Comparison of ENCODE assay signal across 1 cellular context in the genomic region with DNA sequence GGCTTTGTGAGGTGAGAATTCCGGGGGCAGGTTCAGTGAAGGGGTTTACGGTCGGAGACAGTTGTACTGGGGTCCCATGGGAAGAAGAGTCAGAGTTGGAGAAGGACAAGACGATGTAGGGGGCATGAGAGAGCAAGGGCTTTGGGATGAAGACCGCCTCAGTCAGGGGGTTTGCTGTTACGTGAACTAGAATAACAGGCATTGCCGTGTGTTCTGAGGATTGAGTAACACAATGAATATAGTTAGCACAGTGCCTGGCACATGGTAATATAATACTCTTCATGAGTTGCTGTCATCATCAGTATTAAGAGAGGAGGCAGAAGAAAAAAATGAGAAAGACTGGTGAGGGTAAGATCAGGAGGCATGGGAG.
TF ChIP-seq lines count a peak whose summit lies in the region.

No MANE protein-coding gene starts in this region.

TF ChIP-seq in GM23338, 12 proteins besides CTCF, POLR2A, EP300 and RAD21:
- TF ChIP-seq, protein P1, sequence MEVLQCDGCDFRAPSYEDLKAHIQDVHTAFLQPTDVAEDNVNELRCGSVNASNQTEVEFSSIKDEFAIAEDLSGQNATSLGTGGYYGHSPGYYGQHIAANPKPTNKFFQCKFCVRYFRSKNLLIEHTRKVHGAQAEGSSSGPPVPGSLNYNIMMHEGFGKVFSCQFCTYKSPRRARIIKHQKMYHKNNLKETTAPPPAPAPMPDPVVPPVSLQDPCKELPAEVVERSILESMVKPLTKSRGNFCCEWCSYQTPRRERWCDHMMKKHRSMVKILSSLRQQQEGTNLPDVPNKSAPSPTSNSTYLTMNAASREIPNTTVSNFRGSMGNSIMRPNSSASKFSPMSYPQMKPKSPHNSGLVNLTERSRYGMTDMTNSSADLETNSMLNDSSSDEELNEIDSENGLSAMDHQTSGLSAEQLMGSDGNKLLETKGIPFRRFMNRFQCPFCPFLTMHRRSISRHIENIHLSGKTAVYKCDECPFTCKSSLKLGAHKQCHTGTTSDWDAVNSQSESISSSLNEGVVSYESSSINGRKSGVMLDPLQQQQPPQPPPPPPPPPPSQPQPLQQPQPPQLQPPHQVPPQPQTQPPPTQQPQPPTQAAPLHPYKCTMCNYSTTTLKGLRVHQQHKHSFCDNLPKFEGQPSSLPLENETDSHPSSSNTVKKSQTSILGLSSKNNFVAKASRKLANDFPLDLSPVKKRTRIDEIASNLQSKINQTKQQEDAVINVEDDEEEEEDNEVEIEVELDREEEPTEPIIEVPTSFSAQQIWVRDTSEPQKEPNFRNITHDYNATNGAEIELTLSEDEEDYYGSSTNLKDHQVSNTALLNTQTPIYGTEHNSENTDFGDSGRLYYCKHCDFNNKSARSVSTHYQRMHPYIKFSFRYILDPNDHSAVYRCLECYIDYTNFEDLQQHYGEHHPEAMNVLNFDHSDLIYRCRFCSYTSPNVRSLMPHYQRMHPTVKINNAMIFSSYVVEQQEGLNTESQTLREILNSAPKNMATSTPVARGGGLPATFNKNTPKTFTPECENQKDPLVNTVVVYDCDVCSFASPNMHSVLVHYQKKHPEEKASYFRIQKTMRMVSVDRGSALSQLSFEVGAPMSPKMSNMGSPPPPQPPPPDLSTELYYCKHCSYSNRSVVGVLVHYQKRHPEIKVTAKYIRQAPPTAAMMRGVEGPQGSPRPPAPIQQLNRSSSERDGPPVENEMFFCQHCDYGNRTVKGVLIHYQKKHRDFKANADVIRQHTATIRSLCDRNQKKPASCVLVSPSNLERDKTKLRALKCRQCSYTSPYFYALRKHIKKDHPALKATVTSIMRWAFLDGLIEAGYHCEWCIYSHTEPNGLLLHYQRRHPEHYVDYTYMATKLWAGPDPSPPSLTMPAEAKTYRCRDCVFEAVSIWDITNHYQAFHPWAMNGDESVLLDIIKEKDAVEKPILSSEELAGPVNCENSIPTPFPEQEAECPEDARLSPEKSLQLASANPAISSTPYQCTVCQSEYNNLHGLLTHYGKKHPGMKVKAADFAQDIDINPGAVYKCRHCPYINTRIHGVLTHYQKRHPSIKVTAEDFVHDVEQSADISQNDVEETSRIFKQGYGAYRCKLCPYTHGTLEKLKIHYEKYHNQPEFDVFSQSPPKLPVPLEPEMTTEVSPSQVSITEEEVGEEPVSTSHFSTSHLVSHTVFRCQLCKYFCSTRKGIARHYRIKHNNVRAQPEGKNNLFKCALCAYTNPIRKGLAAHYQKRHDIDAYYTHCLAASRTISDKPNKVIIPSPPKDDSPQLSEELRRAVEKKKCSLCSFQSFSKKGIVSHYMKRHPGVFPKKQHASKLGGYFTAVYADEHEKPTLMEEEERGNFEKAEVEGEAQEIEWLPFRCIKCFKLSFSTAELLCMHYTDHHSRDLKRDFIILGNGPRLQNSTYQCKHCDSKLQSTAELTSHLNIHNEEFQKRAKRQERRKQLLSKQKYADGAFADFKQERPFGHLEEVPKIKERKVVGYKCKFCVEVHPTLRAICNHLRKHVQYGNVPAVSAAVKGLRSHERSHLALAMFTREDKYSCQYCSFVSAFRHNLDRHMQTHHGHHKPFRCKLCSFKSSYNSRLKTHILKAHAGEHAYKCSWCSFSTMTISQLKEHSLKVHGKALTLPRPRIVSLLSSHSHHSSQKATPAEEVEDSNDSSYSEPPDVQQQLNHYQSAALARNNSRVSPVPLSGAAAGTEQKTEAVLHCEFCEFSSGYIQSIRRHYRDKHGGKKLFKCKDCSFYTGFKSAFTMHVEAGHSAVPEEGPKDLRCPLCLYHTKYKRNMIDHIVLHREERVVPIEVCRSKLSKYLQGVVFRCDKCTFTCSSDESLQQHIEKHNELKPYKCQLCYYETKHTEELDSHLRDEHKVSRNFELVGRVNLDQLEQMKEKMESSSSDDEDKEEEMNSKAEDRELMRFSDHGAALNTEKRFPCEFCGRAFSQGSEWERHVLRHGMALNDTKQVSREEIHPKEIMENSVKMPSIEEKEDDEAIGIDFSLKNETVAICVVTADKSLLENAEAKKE (CRISPR knock-in tag; IDR thresholded peaks at IDR 0.05), result no peak
- TF ChIP-seq, protein P2, sequence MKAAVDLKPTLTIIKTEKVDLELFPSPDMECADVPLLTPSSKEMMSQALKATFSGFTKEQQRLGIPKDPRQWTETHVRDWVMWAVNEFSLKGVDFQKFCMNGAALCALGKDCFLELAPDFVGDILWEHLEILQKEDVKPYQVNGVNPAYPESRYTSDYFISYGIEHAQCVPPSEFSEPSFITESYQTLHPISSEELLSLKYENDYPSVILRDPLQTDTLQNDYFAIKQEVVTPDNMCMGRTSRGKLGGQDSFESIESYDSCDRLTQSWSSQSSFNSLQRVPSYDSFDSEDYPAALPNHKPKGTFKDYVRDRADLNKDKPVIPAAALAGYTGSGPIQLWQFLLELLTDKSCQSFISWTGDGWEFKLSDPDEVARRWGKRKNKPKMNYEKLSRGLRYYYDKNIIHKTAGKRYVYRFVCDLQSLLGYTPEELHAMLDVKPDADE (IDR thresholded peaks at IDR 0.05), result no peak
- no peak for TF ChIP-seq JUNB (IDR thresholded peaks at IDR 0.05; ENCODE audit: unreplicated experiment)
- TF ChIP-seq, protein P3, sequence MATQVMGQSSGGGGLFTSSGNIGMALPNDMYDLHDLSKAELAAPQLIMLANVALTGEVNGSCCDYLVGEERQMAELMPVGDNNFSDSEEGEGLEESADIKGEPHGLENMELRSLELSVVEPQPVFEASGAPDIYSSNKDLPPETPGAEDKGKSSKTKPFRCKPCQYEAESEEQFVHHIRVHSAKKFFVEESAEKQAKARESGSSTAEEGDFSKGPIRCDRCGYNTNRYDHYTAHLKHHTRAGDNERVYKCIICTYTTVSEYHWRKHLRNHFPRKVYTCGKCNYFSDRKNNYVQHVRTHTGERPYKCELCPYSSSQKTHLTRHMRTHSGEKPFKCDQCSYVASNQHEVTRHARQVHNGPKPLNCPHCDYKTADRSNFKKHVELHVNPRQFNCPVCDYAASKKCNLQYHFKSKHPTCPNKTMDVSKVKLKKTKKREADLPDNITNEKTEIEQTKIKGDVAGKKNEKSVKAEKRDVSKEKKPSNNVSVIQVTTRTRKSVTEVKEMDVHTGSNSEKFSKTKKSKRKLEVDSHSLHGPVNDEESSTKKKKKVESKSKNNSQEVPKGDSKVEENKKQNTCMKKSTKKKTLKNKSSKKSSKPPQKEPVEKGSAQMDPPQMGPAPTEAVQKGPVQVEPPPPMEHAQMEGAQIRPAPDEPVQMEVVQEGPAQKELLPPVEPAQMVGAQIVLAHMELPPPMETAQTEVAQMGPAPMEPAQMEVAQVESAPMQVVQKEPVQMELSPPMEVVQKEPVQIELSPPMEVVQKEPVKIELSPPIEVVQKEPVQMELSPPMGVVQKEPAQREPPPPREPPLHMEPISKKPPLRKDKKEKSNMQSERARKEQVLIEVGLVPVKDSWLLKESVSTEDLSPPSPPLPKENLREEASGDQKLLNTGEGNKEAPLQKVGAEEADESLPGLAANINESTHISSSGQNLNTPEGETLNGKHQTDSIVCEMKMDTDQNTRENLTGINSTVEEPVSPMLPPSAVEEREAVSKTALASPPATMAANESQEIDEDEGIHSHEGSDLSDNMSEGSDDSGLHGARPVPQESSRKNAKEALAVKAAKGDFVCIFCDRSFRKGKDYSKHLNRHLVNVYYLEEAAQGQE (IDR thresholded peaks at IDR 0.05; ENCODE audit: unreplicated experiment), result no peak
- TF ChIP-seq ZNF331 (CRISPR knock-in tag; IDR thresholded peaks at IDR 0.05; ENCODE audit: low read depth), result no peak
- no peak for TF ChIP-seq ZNF114 (CRISPR knock-in tag; IDR thresholded peaks at IDR 0.05)
- no peak for TF ChIP-seq STAT1 (IDR thresholded peaks at IDR 0.05; ENCODE audit: unreplicated experiment)
- no peak for TF ChIP-seq EZH2phosphoT487 (IDR thresholded peaks at IDR 0.05; ENCODE audit: unreplicated experiment)
- no peak for TF ChIP-seq POLR2AphosphoS5 (IDR thresholded peaks at IDR 0.05; ENCODE audit: low read depth)
